13 cellular contexts compared by ENCODE assay signal in the genomic region with DNA sequence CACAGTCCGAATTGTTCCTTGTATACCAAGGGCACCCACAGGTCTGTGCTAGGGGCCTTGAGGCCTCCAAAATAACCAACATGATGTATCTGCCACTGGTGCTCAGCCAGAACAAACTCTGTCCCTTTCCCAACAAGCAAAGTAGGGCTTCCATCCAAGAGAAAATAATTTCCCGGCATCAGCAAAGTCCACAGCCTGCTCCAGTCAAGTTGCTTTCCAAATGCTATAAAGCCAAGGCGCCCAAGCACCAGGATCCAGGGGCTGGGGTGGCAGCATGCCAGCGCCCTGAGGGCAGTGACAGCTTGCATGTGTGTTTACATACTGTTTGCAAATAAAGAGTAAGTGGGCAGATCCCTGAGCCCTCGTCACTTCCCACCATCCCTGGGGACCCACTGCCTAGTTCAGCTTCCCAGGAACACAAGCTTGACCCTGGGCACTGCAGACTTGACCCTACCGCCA.
DNase-seq lines count a peak whose midpoint lies in the region; ATAC-seq, FAIRE-seq and TF ChIP-seq lines count a peak whose summit lies in the region.
"Had no signal": no experiment of that assay in that cellular context is flagged by ENCODE, and none has a peak within 500 bp of the region (broad histone marks: within the 10 kb centered on the region; RNA-seq: fewer than 3 reads in every experiment).

No MANE protein-coding gene starts in this region.

- no peaks in the 10 kb centered on the region for H3K36me3 Mint-ChIP-seq in activated CD4-positive, alpha-beta T cell treated with anti-CD3 and anti-CD28 coated beads for 36 hours (ENCODE audit: low read depth)
- H3K36me3 Mint-ChIP-seq: activated naive CD4-positive, alpha-beta T cell treated with anti-CD3 and anti-CD28 coated beads, Interleukin-2, amount 50 U/mL, for 24 hours had no signal

- peaks cover 25% of the 10 kb centered on the region for H3K27me3 Mint-ChIP-seq in activated CD4-positive, alpha-beta T cell treated with anti-CD3 and anti-CD28 coated beads for 36 hours

- H3K4me1 Mint-ChIP-seq in activated CD4-positive, alpha-beta T cell treated with anti-CD3 and anti-CD28 coated beads for 36 hours = peaks cover 12% of the 10 kb centered on the region

- H3K9me3 Mint-ChIP-seq in activated CD4-positive, alpha-beta T cell treated with anti-CD3 and anti-CD28 coated beads for 36 hours (ENCODE audit: low read depth) = peaks cover 5% of the 10 kb centered on the region
- H3K9me3 Mint-ChIP-seq: activated naive CD4-positive, alpha-beta T cell treated with anti-CD3 and anti-CD28 coated beads, Interleukin-2, amount 50 U/mL, for 24 hours had no signal

- no peak overlapping the region for H3K4me3 ChIP-seq in SJCRH30
- H3K4me3 ChIP-seq: esophagus muscularis mucosa had no signal

- H3K27me3 ChIP-seq in SJCRH30 = no peaks in the 10 kb centered on the region

- POLR2A ChIA-PET in activated CD4-positive, alpha-beta T cell treated with anti-CD3 and anti-CD28 coated beads for 36 hours (lab: Charles Lee) = no interaction called here

- intact Hi-C loops in left colon (cut with DNase I, micrococcal nuclease) = no loop called here
- intact Hi-C loops in activated CD4-positive, alpha-beta T cell treated with anti-CD3 and anti-CD28 coated beads for 36 hours (cut with DNase I, micrococcal nuclease) = no loop called here

- no peak overlapping the region for H3K4me3 Mint-ChIP-seq in activated CD4-positive, alpha-beta T cell treated with anti-CD3 and anti-CD28 coated beads for 36 hours
- H3K4me3 Mint-ChIP-seq: activated naive CD4-positive, alpha-beta T cell treated with anti-CD3 and anti-CD28 coated beads, Interleukin-2, amount 50 U/mL, for 24 hours; B cell; IgD-negative memory B cell had no signal

- H3K27ac ChIP-seq in 22Rv1 (peak overlapping the region; percentile 74), SJCRH30 (no peak overlapping the region)

- TF ChIP-seq CTCF in 22Rv1 (IDR thresholded peaks at IDR 0.05) = no peak

- H3K27ac Mint-ChIP-seq in activated CD4-positive, alpha-beta T cell treated with anti-CD3 and anti-CD28 coated beads for 36 hours = no peak overlapping the region
- H3K27ac Mint-ChIP-seq: activated naive CD4-positive, alpha-beta T cell treated with anti-CD3 and anti-CD28 coated beads, Interleukin-2, amount 50 U/mL, for 24 hours; B cell; IgD-negative memory B cell had no signal

- no peaks in the 10 kb centered on the region for H3K36me3 ChIP-seq in SJCRH30
- H3K36me3 ChIP-seq: esophagus muscularis mucosa had no signal

- ATAC-seq in left colon = peak; percentile 19
- ATAC-seq in activated CD4-positive, alpha-beta T cell treated with anti-CD3 and anti-CD28 coated beads for 36 hours = no peak

- H3K9me3 ChIP-seq in SJCRH30 (replicated peaks) = 0 out of 2 replicates have a peak, but pooled peaks cover 3% of the 10 kb centered on the region
- H3K9me3 ChIP-seq: esophagus muscularis mucosa had no signal

- FAIRE-seq in urothelium cell line (lab: Jason Lieb, UNC) = no peak

- DNase-seq in NCI-H1105 (lab: John Stamatoyannopoulos, UW) = peak; percentile 91
- peak; percentile 91 to 92 for DNase-seq in SJCRH30
- DNase-seq in left colon = peak in 1 of 2 donors; percentile 36
- no peak for DNase-seq in activated CD4-positive, alpha-beta T cell treated with anti-CD3 and anti-CD28 coated beads for 36 hours
- no peak for DNase-seq in stimulated activated CD4-positive, alpha-beta T cell treated with anti-CD3 and anti-CD28 coated beads, Interleukin-15, amount 100 ng/mL, for 24 hours
- DNase-seq in NCI-H187 treated with DMSO at 0.1 percent for 48 hours (lab: John Stamatoyannopoulos, UW) = no peak
- DNase-seq in urothelium cell line (ENCODE audit: low spot score) = no peak
- DNase-seq: T-helper 9 cell had no signal

- H3K4me1 ChIP-seq in SJCRH30 = peaks cover 16% of the 10 kb centered on the region

- CTCF ChIA-PET in activated CD4-positive, alpha-beta T cell treated with anti-CD3 and anti-CD28 coated beads for 36 hours (lab: Charles Lee) = no interaction called here

Comparison
In these comparisons a context has a peak if more than half of its experiments do, and no peak if none do; other contexts are left out.
1. DNase-seq: peak in NCI-H1105 (single experiment) and SJCRH30 (2 of 2); none in activated CD4-positive, alpha-beta T cell treated with anti-CD3 and anti-CD28 coated beads for 36 hours (single experiment), stimulated activated CD4-positive, alpha-beta T cell treated with anti-CD3 and anti-CD28 coated beads, Interleukin-15, amount 100 ng/mL, for 24 hours (single experiment), NCI-H187 treated with DMSO at 0.1 percent for 48 hours (single experiment) and urothelium cell line (single experiment).